In the genomic region with DNA sequence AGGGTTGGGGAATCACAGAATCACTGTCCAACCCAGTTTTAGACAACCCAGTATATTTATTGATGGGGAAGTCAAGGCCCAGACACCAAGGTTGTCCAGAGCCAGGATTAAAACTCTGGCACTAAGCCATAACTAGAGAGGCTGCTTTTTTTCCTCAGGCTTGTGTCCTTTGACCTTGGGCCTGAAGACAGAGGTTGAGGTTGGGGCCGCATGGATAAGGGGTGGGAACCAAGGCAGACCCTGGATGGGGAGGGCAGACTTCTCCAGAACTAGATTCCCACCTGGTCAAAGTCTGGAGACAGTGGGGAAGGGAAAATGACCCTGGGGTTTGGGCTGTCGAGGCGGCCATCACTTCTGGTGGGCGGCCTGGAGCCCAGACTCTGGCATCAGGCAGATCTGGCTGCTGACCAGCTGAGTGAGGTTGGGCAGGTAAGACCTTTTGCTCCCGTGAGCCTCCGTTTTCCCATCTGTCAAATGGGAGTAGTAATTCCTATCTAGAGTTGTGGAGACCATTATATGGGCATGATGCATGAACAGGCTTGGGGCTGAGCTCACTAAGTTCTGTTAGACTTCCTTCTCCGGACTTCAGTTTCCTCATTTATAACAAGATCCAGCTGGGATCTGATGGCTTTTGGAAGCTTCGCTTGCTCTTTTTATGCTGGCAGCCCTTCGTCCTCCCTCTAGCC, we compare ENCODE assay signal across 17 cellular contexts. TPM values are rescaled to one million over a fixed set of nuclear protein-coding genes. Genes with fewer than 3 reads are reported as not detected.
DNase-seq lines count a peak whose midpoint lies in the region; ATAC-seq and TF ChIP-seq lines count a peak whose summit lies in the region.
"Had no signal": no experiment of that assay in that cellular context is flagged by ENCODE, and none has a peak within 500 bp of the region (broad histone marks: within the 10 kb centered on the region; RNA-seq: fewer than 3 reads in every experiment).

No MANE protein-coding gene starts in this region.

- H3K27ac ChIP-seq in AG04450 (ENCODE audit: low read depth, low read length) (peak overlapping the region; percentile 57), WERI-Rb-1 (peak overlapping the region; percentile 44; the same call in 1 of the 2 replicates), cardiac muscle cell (peak overlapping the region; percentile 2), ovary (peak overlapping the region; percentile 53 to 70)

- H3K9me3 ChIP-seq in AG04450 (ENCODE audit: control insufficient read depth, insufficient read depth, low read length) (no peaks in the 10 kb centered on the region), WERI-Rb-1 (ENCODE audit: severe bottlenecking) (no peaks in the 10 kb centered on the region), cardiac muscle cell (ENCODE audit: low read depth) (no peaks in the 10 kb centered on the region), ovary (no peaks in the 10 kb centered on the region)
- H3K9me3 ChIP-seq: Caco-2, right lobe of liver had no signal

- TF ChIP-seq POLR2A in ovary (IDR thresholded peaks at IDR 0.05): no peak

- DNase-seq in AG04450 (ENCODE audit: low read depth, low spot score) (no peak), WERI-Rb-1 (no peak), cardiac muscle cell (ENCODE audit: low read depth in 1 of 2, low spot score in 1 of 2) (no peak), ovary (peak in 3 of 5 donors; percentile 51 to 71 (median 67)), HK-2 (ENCODE audit: unreplicated experiment) (no peak)
- DNase-seq: activated CD4-positive, alpha-beta T cell treated with anti-CD3 and anti-CD28 coated beads for 1 hour; activated CD8-positive, alpha-beta memory T cell treated with anti-CD3 and anti-CD28 coated beads, Interleukin-2, amount 50 U/mL, for 48 hours; Caco-2; natural killer cell; NCI-H1417 treated with DMSO at 0.1 percent for 48 hours; OCI-M1; right lobe of liver; stimulated activated CD4-positive, alpha-beta T cell treated with anti-CD3 and anti-CD28 coated beads, Interleukin-4, amount 100 ng/mL, for 4 hours; T-helper 1 cell had no signal

- TF ChIP-seq EP300 in ovary (IDR thresholded peaks at IDR 0.05): no peak

- whole genome bisulfite sequencing in ovary, 3 donors: 23 to 34% (median 33%) methylated on average over 9 of the region's 9 CpGs

- intact Hi-C loops in ovary (cut with DNase I): no loop called here

- CTCF ChIA-PET in AG04450 (lab: Charles Lee): interaction anchor here (0.9 to 1.0 kb wide), 2 partner anchors 10 to 17 kb away, joined by 3 read pairs; no protein-coding TSS in a partner anchor

- H3K36me3 ChIP-seq in WERI-Rb-1 (peaks cover 19% of the 10 kb centered on the region), cardiac muscle cell (no peaks in the 10 kb centered on the region), ovary (no peaks in the 10 kb centered on the region)

- no peaks in the 10 kb centered on the region for H3K27me3 ChIP-seq in AG04450 (ENCODE audit: control insufficient read depth, insufficient read depth, low read length)
- no peaks in the 10 kb centered on the region for H3K27me3 ChIP-seq in WERI-Rb-1 (ENCODE audit: insufficient read depth, low read depth, severe bottlenecking)
- no peaks in the 10 kb centered on the region for H3K27me3 ChIP-seq in cardiac muscle cell
- H3K27me3 ChIP-seq in ovary: no peaks in the 10 kb centered on the region
- H3K27me3 ChIP-seq: right lobe of liver had no signal

- peaks cover 49% of the 10 kb centered on the region for H3K4me1 ChIP-seq in cardiac muscle cell (ENCODE audit: low read depth)
- peaks cover 48% of the 10 kb centered on the region for H3K4me1 ChIP-seq in ovary (ENCODE audit: insufficient read depth)
- H3K4me1 ChIP-seq: Caco-2 had no signal

- ATAC-seq in HG02642 (IDR thresholded peaks at IDR 0.05; ENCODE audit: poor library complexity, unreplicated experiment): no peak
- ATAC-seq in HG02870 (IDR thresholded peaks at IDR 0.05; ENCODE audit: unreplicated experiment): no peak
- no peak for ATAC-seq in GM21381 (IDR thresholded peaks at IDR 0.05; ENCODE audit: unreplicated experiment)
- ATAC-seq: natural killer cell had no signal

- TF ChIP-seq CTCF in AG04450 (IDR thresholded peaks at IDR 0.05; ENCODE audit: low read depth, low read length) (no peak), WERI-Rb-1 (IDR thresholded peaks at IDR 0.05; ENCODE audit: low read depth, low read length) (no peak), cardiac muscle cell (IDR thresholded peaks at IDR 0.05; ENCODE audit: low read depth, low read length) (no peak), ovary (IDR thresholded peaks at IDR 0.05) (no peak)

- H3K4me3 ChIP-seq in AG04450 (ENCODE audit: low read depth, low read length): no peak overlapping the region
- no peak overlapping the region for H3K4me3 ChIP-seq in WERI-Rb-1 (ENCODE audit: low read depth, low read length)
- H3K4me3 ChIP-seq in cardiac muscle cell: no peak overlapping the region
- no peak overlapping the region for H3K4me3 ChIP-seq in ovary
- H3K4me3 ChIP-seq: right lobe of liver had no signal

- POLR2A ChIA-PET in AG04450 (lab: Yijun Ruan, JAX): interaction anchor here (0.6 to 5.3 kb wide), 5 partner anchors 10 to 72 kb away, joined by 3 to 30 read pairs (median 6); no protein-coding TSS in a partner anchor

RNA-seq across cellular contexts. Expression of a gene that starts 17.9 kb away (rescaled TPM):
- polyA plus RNA-seq in AG04450 (2011; rRNA removed) (1,026 and 1,343 TPM in 2 replicates), cardiac muscle cell (109 and 215 TPM in 2 replicates), ovary (100 to 1,000 TPM; 634 to 809 TPM)
- 782 and 1,005 TPM in 2 replicates for polyA minus RNA-seq in AG04450 (2011; rRNA and poly(A)+ RNA removed)
- total RNA-seq in cardiac muscle cell (41.7 and 87.4 TPM in 2 replicates), ovary (1,000 to 10,000 TPM in 5 of 7 donors, 100 to 1,000 TPM in 2; 457 to 3,447 (median 1,460) TPM)

RNA-seq across cellular contexts. Expression of a gene that starts 40.2 kb away (rescaled TPM):
- polyA plus RNA-seq in AG04450 (2011; rRNA removed) (0.07 and 0.10 TPM in 2 replicates), cardiac muscle cell (not detected in 2 replicates), ovary (under 1 TPM in 1 of 2 donors, not detected in 1; 0.13 TPM)
- polyA minus RNA-seq in AG04450 (2011; rRNA and poly(A)+ RNA removed): 0.04 and 0.09 TPM in 2 replicates
- total RNA-seq in cardiac muscle cell (not detected in 2 replicates), ovary (1 to 10 TPM in 1 of 7 donors, under 1 TPM in 2, not detected in 4; 0.13 to 6.2 (median 0.95) TPM)
- total RNA-seq: Caco-2, right lobe of liver had no signal

RNA-seq across cellular contexts. Expression of a gene that starts 43.5 kb away (rescaled TPM):
- polyA plus RNA-seq in AG04450 (2011; rRNA removed) (28.2 and 53.5 TPM in 2 replicates), cardiac muscle cell (21.7 and 168 TPM in 2 replicates), ovary (1 to 10 TPM; 1.2 to 3.3 TPM)
- 12.0 and 28.1 TPM in 2 replicates for polyA minus RNA-seq in AG04450 (2011; rRNA and poly(A)+ RNA removed)
- total RNA-seq in cardiac muscle cell (11.1 and 127 TPM in 2 replicates), ovary (1 to 10 TPM in 3 of 7 donors, under 1 TPM in 4; 0.36 to 4.5 (median 0.82) TPM)

Comparison
In these comparisons a context has a peak if more than half of its experiments do, and no peak if none do; other contexts are left out.
1. DNase-seq: peak in ovary (3 of 5); none in AG04450 (single experiment), WERI-Rb-1 (single experiment), cardiac muscle cell (0 of 2) and HK-2 (single experiment).
2. H3K27ac ChIP-seq: peak in every context shown above with its lines; median percentile 62 in ovary; 57 in AG04450; 44 in WERI-Rb-1; 2 in cardiac muscle cell.